Comparison of ENCODE assay signal across 19 cellular contexts in genomic region chr2:218872645-218873358, GRCh38. TPM values are rescaled to one million over a fixed set of nuclear protein-coding genes. Genes with fewer than 3 reads are reported as not detected.
DNase-seq lines count a peak whose midpoint lies in the region; ATAC-seq, FAIRE-seq and TF ChIP-seq lines count a peak whose summit lies in the region.
"Had no signal": no experiment of that assay in that cellular context is flagged by ENCODE, and none has a peak within 500 bp of the region (broad histone marks: within the 10 kb centered on the region; RNA-seq: fewer than 3 reads in every experiment).

No MANE protein-coding gene starts in this region.

- CTCF ChIA-PET in A549 (lab: Yijun Ruan, JAX) = interaction anchor here (0.6 to 23.0 kb wide), 5 partner anchors 11 to 496 kb away, joined by 3 to 665 read pairs (median 3); partner anchors contain the start of gene TTLL4

- H3K4ac ChIP-seq in mesendoderm (ENCODE audit: low read depth, low read length) = no peak overlapping the region

- POLR2A ChIA-PET in A549 (lab: Yijun Ruan, JAX) = no interaction called here

- H3K36me3 ChIP-seq in mesendoderm (ENCODE audit: control insufficient read depth, insufficient read depth, low read length) (no peaks in the 10 kb centered on the region), colonic mucosa (no peaks in the 10 kb centered on the region)
- H3K36me3 ChIP-seq: SJSA1 had no signal

- H3K4me2 ChIP-seq in A549 = peak overlapping the region; percentile 73
- H3K4me2 ChIP-seq in mesendoderm (ENCODE audit: low read length) = no peak overlapping the region

- no peak for DNase-seq in A549 (ENCODE audit: low read depth in 1 of 2, low spot score in 1 of 2)
- DNase-seq in mesendoderm = peak; percentile 65
- DNase-seq in RCC 7860 (ENCODE audit: low spot score) = no peak
- no peak for DNase-seq in superior temporal gyrus (ENCODE audit: extremely low spot score)
- no peak for DNase-seq in NCI-H446 treated with DMSO at 0.1 percent for 48 hours (lab: John Stamatoyannopoulos, UW)
- DNase-seq in colonic mucosa = no peak
- DNase-seq: activated CD4-positive, alpha-beta T cell treated with anti-CD3 and anti-CD28 coated beads, Interleukin-2, amount 50 U/mL, for 4 hours; activated gamma-delta T cell treated with Interleukin-2 at 50 U/mL for 16 hours; hippocampal formation; NCI-H1436; OCI-M1 had no signal

- H3K4me1 Mint-ChIP-seq in activated naive CD8-positive, alpha-beta T cell (ENCODE audit: low read depth) = peaks cover 31% of the 10 kb centered on the region

- no peak overlapping the region for H3K18ac ChIP-seq in mesendoderm (ENCODE audit: low read length)

- H3K4me3 ChIP-seq in A549 = peak overlapping the region; percentile 28; the same call in 2 of the 3 replicates
- H3K4me3 ChIP-seq in mesendoderm (ENCODE audit: low read length) = no peak overlapping the region
- no peak overlapping the region for H3K4me3 ChIP-seq in colonic mucosa
- H3K4me3 ChIP-seq: SJSA1 had no signal

- H3K79me1 ChIP-seq in mesendoderm (ENCODE audit: low read length) = no peaks in the 10 kb centered on the region

- no peak overlapping the region for H3K56ac ChIP-seq in mesendoderm (ENCODE audit: low read length)

- no peak for TF ChIP-seq EP300 in A549 (IDR thresholded peaks at IDR 0.05)

- no peaks in the 10 kb centered on the region for H3K9me3 Mint-ChIP-seq in activated naive CD8-positive, alpha-beta T cell (ENCODE audit: low read depth)

- no peak overlapping the region for H2BK120ac ChIP-seq in mesendoderm (ENCODE audit: low read depth, low read length)

- H3K27me3 ChIP-seq in mesendoderm (ENCODE audit: insufficient read depth, low read length, poor library complexity) (peaks cover 79% of the 10 kb centered on the region), colonic mucosa (peaks cover 55% of the 10 kb centered on the region)

- no peak overlapping the region for H3K27ac Mint-ChIP-seq in activated naive CD8-positive, alpha-beta T cell

- WGBS in A549 (ENCODE audit: missing lambda C conversion rate) = 48% methylated on average over 19 of the region's 22 CpGs
- no CpG with 5 or more reads among the region's 22 CpGs for WGBS in mesendoderm (ENCODE audit: extremely low coverage, insufficient coverage, low lambda C conversion rate)

- H2BK15ac ChIP-seq in mesendoderm (replicated peaks; ENCODE audit: low read depth) = no peak overlapping the region

- H3K9ac ChIP-seq in mesendoderm (ENCODE audit: low read length) (no peak overlapping the region), colonic mucosa (ENCODE audit: low read depth in 2 of 2, low read length in 2 of 2) (no peak overlapping the region)

- no peak for TF ChIP-seq POLR2A in A549 (IDR thresholded peaks at IDR 0.05; ENCODE audit: low read length)

- H4K8ac ChIP-seq in mesendoderm (ENCODE audit: low read depth, low read length) = no peak overlapping the region

- peak overlapping the region; percentile 69 for H3K4me3 Mint-ChIP-seq in activated naive CD8-positive, alpha-beta T cell

- H3K9me3 ChIP-seq in A549 = no peaks in the 10 kb centered on the region
- no peaks in the 10 kb centered on the region for H3K9me3 ChIP-seq in colonic mucosa
- H3K9me3 ChIP-seq: SJSA1 had no signal

- H4K5ac ChIP-seq in mesendoderm (ENCODE audit: low read length) = no peak overlapping the region

- H3K36me3 Mint-ChIP-seq in activated naive CD8-positive, alpha-beta T cell = no peaks in the 10 kb centered on the region

- no peak overlapping the region for H3K23ac ChIP-seq in mesendoderm (ENCODE audit: low read length)

- H3K79me2 ChIP-seq in mesendoderm (ENCODE audit: control insufficient read depth, insufficient read depth, low read length) = no peaks in the 10 kb centered on the region

- no peak overlapping the region for H2AK5ac ChIP-seq in mesendoderm (ENCODE audit: low read length)

- no peak for TF ChIP-seq CTCF in A549 (IDR thresholded peaks at IDR 0.05)
- TF ChIP-seq CTCF in GM12872 (IDR thresholded peaks at IDR 0.05; ENCODE audit: insufficient read depth, low read depth, low read length) = 0 out of 3 replicates have a peak, but pooled peaks have one; percentile 6
- TF ChIP-seq CTCF in colonic mucosa (IDR thresholded peaks at IDR 0.05) = no peak

- H2BK5ac ChIP-seq in mesendoderm (ENCODE audit: low read length) = no peak overlapping the region

- intact Hi-C loops in colonic mucosa (cut with DNase I) = no loop called here

- H3K4me1 ChIP-seq in A549 (peaks cover 8% of the 10 kb centered on the region; the same call in 1 of the 3 replicates), mesendoderm (ENCODE audit: control insufficient read depth, low read depth, low read length) (no peaks in the 10 kb centered on the region), colonic mucosa (no peaks in the 10 kb centered on the region)
- H3K4me1 ChIP-seq: SJSA1 had no signal

- no peak for FAIRE-seq in A549 (lab: Jason Lieb, UNC)
- FAIRE-seq in RCC 7860 (lab: Jason Lieb, UNC) = no peak
- FAIRE-seq: TTC549 had no signal

- no peak for TF ChIP-seq RAD21 in A549 (conservative IDR thresholded peaks at IDR 0.05 in 1 of 2, IDR thresholded peaks at IDR 0.05 in 1 of 2)

- no peak overlapping the region for H3K27ac ChIP-seq in A549
- H3K27ac ChIP-seq in mesendoderm (ENCODE audit: low read depth, low read length) = no peak overlapping the region
- no peak overlapping the region for H3K27ac ChIP-seq in colonic mucosa
- H3K27ac ChIP-seq: HL-60, SJSA1 had no signal

- ATAC-seq in A549 = peak in 1 of 2 experiments; percentile 43; a peak in 3 of 6 replicates

- peaks cover 20% of the 10 kb centered on the region for H3K27me3 Mint-ChIP-seq in activated naive CD8-positive, alpha-beta T cell

TF ChIP-seq in A549, 52 proteins besides CTCF, POLR2A, EP300 and RAD21:
- TF ChIP-seq E2F6 (IDR thresholded peaks at IDR 0.05; ENCODE audit: borderline replicate concordance, low read depth) (no peak), CEBPB (IDR thresholded peaks at IDR 0.05) (no peak), CBX2 (IDR thresholded peaks at IDR 0.05; ENCODE audit: borderline replicate concordance, low read depth) (no peak), ZNF302 (CRISPR knock-in tag; IDR thresholded peaks at IDR 0.05) (no peak), SMC3 (IDR thresholded peaks at IDR 0.05) (no peak), CBX8 (IDR thresholded peaks at IDR 0.05) (no peak), NR3C1 (IDR thresholded peaks at IDR 0.05) (no peak), BCL3 (IDR thresholded peaks at IDR 0.05) (no peak), FOXS1 (CRISPR knock-in tag; IDR thresholded peaks at IDR 0.05) (no peak), CHD4 (IDR thresholded peaks at IDR 0.05; ENCODE audit: borderline replicate concordance) (no peak), USF2 (IDR thresholded peaks at IDR 0.05) (no peak), TFCP2L1 (CRISPR knock-in tag; IDR thresholded peaks at IDR 0.05) (no peak), JUNB (IDR thresholded peaks at IDR 0.05) (no peak), GATA3 (IDR thresholded peaks at IDR 0.05; ENCODE audit: borderline replicate concordance) (no peak)
TF ChIP-seq in A549: peak in this region for 0.

RNA-seq across cellular contexts. Expression of gene WNT10A, which starts 7.8 kb away (rescaled TPM):
- not detected in 2 replicates for polyA plus RNA-seq in A549 (2011; rRNA removed)
- polyA plus RNA-seq in A549 (2012; cell fraction: cytosol; rRNA removed) = 0.01 and 0.03 TPM in 2 replicates
- 0.02 and 0.04 TPM in 2 replicates for polyA plus RNA-seq in A549 (2012; cell fraction: nucleus; rRNA removed)
- 0.04 TPM in 2 of 3 replicates, not detected in the other for polyA plus RNA-seq in A549 (2017; fragmentation: RNase III; extraction: RNeasy Plus Mini Kit Qiagen cat#74134 plus additional on column Dnase treatment)
- not detected in 2 replicates for polyA minus RNA-seq in A549 (2011; rRNA and poly(A)+ RNA removed)
- polyA plus RNA-seq in mesendoderm (2013, experiment 1 of 2) = not detected
- not detected for polyA plus RNA-seq in mesendoderm (2013, experiment 2 of 2)
- under 1 TPM; 0.44 to 0.61 TPM for total RNA-seq in colonic mucosa
- total RNA-seq: fibroblast of lung, left lobe of liver, SJSA1, subcutaneous adipose tissue had no signal
- polyA plus RNA-seq: fibroblast of lung had no signal

RNA-seq across cellular contexts. Expression of gene WNT6, which starts 13.2 kb away (rescaled TPM):
- polyA plus RNA-seq in A549 (2011; rRNA removed) (0.05 and 0.06 TPM in 2 replicates), A549 (2017; fragmentation: RNase III; extraction: RNeasy Plus Mini Kit Qiagen cat#74134 plus additional on column Dnase treatment) (0.08 to 0.28 TPM (median 0.10 TPM) in 3 replicates)
- 0.15 and 0.44 TPM in 2 replicates for polyA plus RNA-seq in A549 (2012; cell fraction: cytosol; rRNA removed)
- polyA plus RNA-seq in A549 (2012; cell fraction: nucleus; rRNA removed) = 0.05 and 0.40 TPM in 2 replicates
- not detected in 2 replicates for polyA minus RNA-seq in A549 (2011; rRNA and poly(A)+ RNA removed)
- 0.03 TPM for polyA plus RNA-seq in mesendoderm (2013, experiment 1 of 2)
- polyA plus RNA-seq in mesendoderm (2013, experiment 2 of 2) = 0.03 TPM
- under 1 TPM; 0.25 to 0.37 TPM for total RNA-seq in colonic mucosa
- total RNA-seq: fibroblast of lung, SJSA1 had no signal
- polyA plus RNA-seq: fibroblast of lung had no signal

RNA-seq across cellular contexts. Expression of gene PRKAG3, which starts 41.2 kb away (rescaled TPM):
- polyA plus RNA-seq in A549 (2011; rRNA removed) (not detected in 2 replicates), A549 (2017; fragmentation: RNase III; extraction: RNeasy Plus Mini Kit Qiagen cat#74134 plus additional on column Dnase treatment) (not detected in 3 replicates)
- polyA plus RNA-seq in A549 (2012; cell fraction: cytosol; rRNA removed) = not detected in 2 replicates
- polyA plus RNA-seq in A549 (2012; cell fraction: nucleus; rRNA removed) = not detected in 2 replicates
- polyA minus RNA-seq in A549 (2011; rRNA and poly(A)+ RNA removed) = not detected in 2 replicates
- polyA plus RNA-seq in mesendoderm (2013, experiment 1 of 2) = not detected
- polyA plus RNA-seq in mesendoderm (2013, experiment 2 of 2) = not detected
- total RNA-seq in colonic mucosa = not detected
- total RNA-seq: left lobe of liver, SJSA1, subcutaneous adipose tissue had no signal
- polyA plus RNA-seq: fibroblast of lung had no signal
